1 cellular context compared by ENCODE assay signal in the genomic region with DNA sequence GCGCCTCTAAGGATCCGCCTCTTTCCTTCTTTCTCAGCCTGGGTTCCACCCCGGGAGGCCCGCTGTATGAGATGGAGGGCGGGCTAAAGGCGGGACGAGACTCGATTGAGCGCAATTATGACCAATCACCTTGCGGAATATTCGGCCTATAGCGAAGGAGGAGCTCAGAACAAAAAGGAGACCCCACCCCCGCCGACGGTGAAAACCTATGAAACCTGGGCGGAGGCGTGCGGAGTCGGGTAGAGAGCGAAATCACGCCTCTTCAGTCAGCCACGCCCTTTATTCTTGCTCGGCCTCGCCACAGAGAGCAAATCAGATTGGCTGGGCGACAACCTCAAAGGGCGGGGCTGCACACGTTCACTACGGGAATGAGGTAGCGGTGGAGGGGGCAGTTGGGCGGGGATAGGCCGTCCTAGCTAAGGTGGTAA.
TF ChIP-seq lines count a peak whose summit lies in the region.

No MANE protein-coding gene starts in this region.

TF ChIP-seq in HepG2, 621 proteins besides CTCF, POLR2A, EP300 and RAD21 (continued from another document and continues in another):
- TF ChIP-seq, protein P1, sequence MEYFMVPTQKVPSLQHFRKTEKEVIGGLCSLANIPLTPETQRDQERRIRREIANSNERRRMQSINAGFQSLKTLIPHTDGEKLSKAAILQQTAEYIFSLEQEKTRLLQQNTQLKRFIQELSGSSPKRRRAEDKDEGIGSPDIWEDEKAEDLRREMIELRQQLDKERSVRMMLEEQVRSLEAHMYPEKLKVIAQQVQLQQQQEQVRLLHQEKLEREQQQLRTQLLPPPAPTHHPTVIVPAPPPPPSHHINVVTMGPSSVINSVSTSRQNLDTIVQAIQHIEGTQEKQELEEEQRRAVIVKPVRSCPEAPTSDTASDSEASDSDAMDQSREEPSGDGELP (IDR thresholded peaks at IDR 0.05; ENCODE audit: borderline replicate concordance, low read depth), result no peak
- TF ChIP-seq, protein P2, sequence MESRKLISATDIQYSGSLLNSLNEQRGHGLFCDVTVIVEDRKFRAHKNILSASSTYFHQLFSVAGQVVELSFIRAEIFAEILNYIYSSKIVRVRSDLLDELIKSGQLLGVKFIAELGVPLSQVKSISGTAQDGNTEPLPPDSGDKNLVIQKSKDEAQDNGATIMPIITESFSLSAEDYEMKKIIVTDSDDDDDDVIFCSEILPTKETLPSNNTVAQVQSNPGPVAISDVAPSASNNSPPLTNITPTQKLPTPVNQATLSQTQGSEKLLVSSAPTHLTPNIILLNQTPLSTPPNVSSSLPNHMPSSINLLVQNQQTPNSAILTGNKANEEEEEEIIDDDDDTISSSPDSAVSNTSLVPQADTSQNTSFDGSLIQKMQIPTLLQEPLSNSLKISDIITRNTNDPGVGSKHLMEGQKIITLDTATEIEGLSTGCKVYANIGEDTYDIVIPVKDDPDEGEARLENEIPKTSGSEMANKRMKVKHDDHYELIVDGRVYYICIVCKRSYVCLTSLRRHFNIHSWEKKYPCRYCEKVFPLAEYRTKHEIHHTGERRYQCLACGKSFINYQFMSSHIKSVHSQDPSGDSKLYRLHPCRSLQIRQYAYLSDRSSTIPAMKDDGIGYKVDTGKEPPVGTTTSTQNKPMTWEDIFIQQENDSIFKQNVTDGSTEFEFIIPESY (CRISPR knock-in tag; IDR thresholded peaks at IDR 0.05), result no peak
- no peak for TF ChIP-seq ELF4 (CRISPR knock-in tag; IDR thresholded peaks at IDR 0.05; ENCODE audit: borderline replicate concordance)
- TF ChIP-seq ZSCAN12 (CRISPR knock-in tag; IDR thresholded peaks at IDR 0.05), result no peak
- TF ChIP-seq ZNF10 (CRISPR knock-in tag; IDR thresholded peaks at IDR 0.05; ENCODE audit: borderline replicate concordance, low read depth), result no peak
- TF ChIP-seq, protein P3, sequence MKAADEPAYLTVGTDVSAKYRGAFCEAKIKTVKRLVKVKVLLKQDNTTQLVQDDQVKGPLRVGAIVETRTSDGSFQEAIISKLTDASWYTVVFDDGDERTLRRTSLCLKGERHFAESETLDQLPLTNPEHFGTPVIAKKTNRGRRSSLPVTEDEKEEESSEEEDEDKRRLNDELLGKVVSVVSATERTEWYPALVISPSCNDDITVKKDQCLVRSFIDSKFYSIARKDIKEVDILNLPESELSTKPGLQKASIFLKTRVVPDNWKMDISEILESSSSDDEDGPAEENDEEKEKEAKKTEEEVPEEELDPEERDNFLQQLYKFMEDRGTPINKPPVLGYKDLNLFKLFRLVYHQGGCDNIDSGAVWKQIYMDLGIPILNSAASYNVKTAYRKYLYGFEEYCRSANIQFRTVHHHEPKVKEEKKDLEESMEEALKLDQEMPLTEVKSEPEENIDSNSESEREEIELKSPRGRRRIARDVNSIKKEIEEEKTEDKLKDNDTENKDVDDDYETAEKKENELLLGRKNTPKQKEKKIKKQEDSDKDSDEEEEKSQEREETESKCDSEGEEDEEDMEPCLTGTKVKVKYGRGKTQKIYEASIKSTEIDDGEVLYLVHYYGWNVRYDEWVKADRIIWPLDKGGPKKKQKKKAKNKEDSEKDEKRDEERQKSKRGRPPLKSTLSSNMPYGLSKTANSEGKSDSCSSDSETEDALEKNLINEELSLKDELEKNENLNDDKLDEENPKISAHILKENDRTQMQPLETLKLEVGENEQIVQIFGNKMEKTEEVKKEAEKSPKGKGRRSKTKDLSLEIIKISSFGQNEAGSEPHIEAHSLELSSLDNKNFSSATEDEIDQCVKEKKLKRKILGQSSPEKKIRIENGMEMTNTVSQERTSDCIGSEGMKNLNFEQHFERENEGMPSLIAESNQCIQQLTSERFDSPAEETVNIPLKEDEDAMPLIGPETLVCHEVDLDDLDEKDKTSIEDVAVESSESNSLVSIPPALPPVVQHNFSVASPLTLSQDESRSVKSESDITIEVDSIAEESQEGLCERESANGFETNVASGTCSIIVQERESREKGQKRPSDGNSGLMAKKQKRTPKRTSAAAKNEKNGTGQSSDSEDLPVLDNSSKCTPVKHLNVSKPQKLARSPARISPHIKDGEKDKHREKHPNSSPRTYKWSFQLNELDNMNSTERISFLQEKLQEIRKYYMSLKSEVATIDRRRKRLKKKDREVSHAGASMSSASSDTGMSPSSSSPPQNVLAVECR (CRISPR knock-in tag; IDR thresholded peaks at IDR 0.05; ENCODE audit: borderline replicate concordance), result no peak
- TF ChIP-seq ZSCAN21 (CRISPR knock-in tag; IDR thresholded peaks at IDR 0.05; ENCODE audit: borderline replicate concordance), result no peak
- 0 out of 2 replicates have a peak, but pooled peaks have one; percentile 35 for TF ChIP-seq SP5 (CRISPR knock-in tag; IDR thresholded peaks at IDR 0.05; ENCODE audit: borderline replicate concordance, low read depth)
- no peak for TF ChIP-seq SNAPC5 (CRISPR knock-in tag; IDR thresholded peaks at IDR 0.05; ENCODE audit: borderline replicate concordance)
- TF ChIP-seq ZNF672 (CRISPR knock-in tag; IDR thresholded peaks at IDR 0.05), result no peak
- no peak for TF ChIP-seq ZNF292 (CRISPR knock-in tag; IDR thresholded peaks at IDR 0.05; ENCODE audit: borderline replicate concordance, low read depth)
- TF ChIP-seq MAFK (conservative IDR thresholded peaks at IDR 0.05 in 1 of 2, IDR thresholded peaks at IDR 0.05 in 1 of 2; ENCODE audit: low read length in 2 of 2), result no peak
- TF ChIP-seq, protein P4, sequence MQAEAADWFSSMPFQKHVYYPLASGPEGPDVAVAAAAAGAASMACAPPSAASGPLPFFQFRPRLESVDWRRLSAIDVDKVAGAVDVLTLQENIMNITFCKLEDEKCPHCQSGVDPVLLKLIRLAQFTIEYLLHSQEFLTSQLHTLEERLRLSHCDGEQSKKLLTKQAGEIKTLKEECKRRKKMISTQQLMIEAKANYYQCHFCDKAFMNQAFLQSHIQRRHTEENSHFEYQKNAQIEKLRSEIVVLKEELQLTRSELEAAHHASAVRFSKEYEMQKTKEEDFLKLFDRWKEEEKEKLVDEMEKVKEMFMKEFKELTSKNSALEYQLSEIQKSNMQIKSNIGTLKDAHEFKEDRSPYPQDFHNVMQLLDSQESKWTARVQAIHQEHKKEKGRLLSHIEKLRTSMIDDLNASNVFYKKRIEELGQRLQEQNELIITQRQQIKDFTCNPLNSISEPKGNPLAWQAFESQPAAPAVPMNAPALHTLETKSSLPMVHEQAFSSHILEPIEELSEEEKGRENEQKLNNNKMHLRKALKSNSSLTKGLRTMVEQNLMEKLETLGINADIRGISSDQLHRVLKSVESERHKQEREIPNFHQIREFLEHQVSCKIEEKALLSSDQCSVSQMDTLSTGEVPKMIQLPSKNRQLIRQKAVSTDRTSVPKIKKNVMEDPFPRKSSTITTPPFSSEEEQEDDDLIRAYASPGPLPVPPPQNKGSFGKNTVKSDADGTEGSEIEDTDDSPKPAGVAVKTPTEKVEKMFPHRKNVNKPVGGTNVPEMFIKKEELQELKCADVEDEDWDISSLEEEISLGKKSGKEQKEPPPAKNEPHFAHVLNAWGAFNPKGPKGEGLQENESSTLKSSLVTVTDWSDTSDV (CRISPR knock-in tag; IDR thresholded peaks at IDR 0.05), result no peak
- no peak for TF ChIP-seq GABPA (IDR thresholded peaks at IDR 0.05; ENCODE audit: low read depth, low read length)
- no peak for TF ChIP-seq GABPA (CRISPR knock-in tag; IDR thresholded peaks at IDR 0.05; ENCODE audit: low read depth)
- no peak for TF ChIP-seq BCL6 (CRISPR knock-in tag; IDR thresholded peaks at IDR 0.05)
- no peak for TF ChIP-seq PAWR (CRISPR knock-in tag; IDR thresholded peaks at IDR 0.05; ENCODE audit: borderline replicate concordance)
- TF ChIP-seq CAMTA2 (CRISPR knock-in tag; IDR thresholded peaks at IDR 0.05; ENCODE audit: borderline replicate concordance), result no peak
- TF ChIP-seq ZNF407 (CRISPR knock-in tag; IDR thresholded peaks at IDR 0.05; ENCODE audit: not compliant biosample characterization), result no peak
- peak; percentile 57; the same call in 1 of the 2 replicates for TF ChIP-seq HMGXB3 (CRISPR knock-in tag; IDR thresholded peaks at IDR 0.05; ENCODE audit: borderline replicate concordance)
- TF ChIP-seq ZNF512 (CRISPR knock-in tag; IDR thresholded peaks at IDR 0.05), result no peak
- no peak for TF ChIP-seq FOXA1 (IDR thresholded peaks at IDR 0.05)
- TF ChIP-seq FOXA1 (CRISPR knock-in tag; IDR thresholded peaks at IDR 0.05), result no peak
- TF ChIP-seq ZFY (CRISPR knock-in tag; IDR thresholded peaks at IDR 0.05), result no peak
- no peak for TF ChIP-seq MEF2D (CRISPR knock-in tag; IDR thresholded peaks at IDR 0.05)
- 0 out of 2 replicates have a peak, but pooled peaks have one; percentile 37 for TF ChIP-seq ATF1 (CRISPR knock-in tag; IDR thresholded peaks at IDR 0.05)
- TF ChIP-seq RFXANK (CRISPR knock-in tag; IDR thresholded peaks at IDR 0.05), result no peak
- no peak for TF ChIP-seq GTF2F1 (IDR thresholded peaks at IDR 0.05; ENCODE audit: low read length)
